ENCODE assay signal across 29 cellular contexts in the genomic region with DNA sequence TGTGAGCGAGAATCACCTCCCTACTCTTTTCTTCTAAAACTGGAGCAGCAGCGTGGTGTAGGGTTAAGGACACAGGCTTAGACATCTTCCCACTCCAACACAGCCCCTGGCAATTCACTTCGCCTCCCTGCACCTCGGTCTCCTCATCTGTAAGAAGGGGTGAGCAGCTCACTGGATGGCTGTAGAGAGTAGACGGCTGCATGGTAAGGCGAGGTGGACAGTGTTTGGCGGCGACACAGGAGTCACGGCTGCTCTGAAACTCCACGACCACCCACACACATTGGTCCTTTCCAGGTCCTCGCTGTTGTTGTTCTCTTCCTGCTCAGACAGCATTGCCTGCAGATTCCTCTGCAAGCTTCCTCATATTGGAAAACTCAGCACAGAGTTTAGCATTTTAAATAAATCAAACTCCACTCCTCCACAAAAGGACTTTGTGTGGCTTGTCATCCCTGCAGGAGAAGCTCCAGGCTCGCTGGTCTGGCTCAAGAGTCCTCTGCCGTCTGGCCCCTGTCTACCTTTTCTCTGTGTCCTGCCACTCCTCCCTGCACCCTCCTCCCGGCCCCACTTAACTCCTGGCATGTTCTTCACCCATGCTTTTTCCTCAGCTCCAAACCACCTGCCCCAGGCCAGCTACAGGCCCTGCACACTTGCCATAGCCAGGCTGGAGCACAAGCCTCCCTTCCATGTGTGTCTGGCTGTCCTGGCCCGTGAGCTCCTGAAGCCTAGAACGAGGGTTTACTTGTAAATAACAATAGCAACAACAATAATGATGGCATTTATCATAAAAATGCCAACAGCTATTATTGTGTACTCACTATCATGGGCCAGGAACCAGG. TPM values are rescaled to one million over a fixed set of nuclear protein-coding genes. Genes with fewer than 3 reads are reported as not detected.
"Had no signal": no experiment of that assay in that cellular context is flagged by ENCODE, and none has a peak within 500 bp of the region (broad histone marks: within the 10 kb centered on the region; RNA-seq: fewer than 3 reads in every experiment).

No MANE protein-coding gene starts in this region.

- H3K4me1 Mint-ChIP-seq: immature natural killer cell; memory B cell; mesothelial cell of epicardium; naive B cell; stimulated activated effector memory CD8-positive, alpha-beta T cell treated with anti-CD3 and anti-CD28 coated beads, Interleukin-12 subunit alpha, Interleukin-12 subunit beta, amount 100 ng/mL, for 72 hours had no signal

- ATAC-seq: foreskin keratinocyte; gastroesophageal sphincter; left lobe of liver; mucosa of descending colon; natural killer cell treated with Interleukin-12 subunit alpha and Interleukin-12 subunit beta and Interleukin-15 and Interleukin-18, amount 100 ng/mL, for 72 hours; psoas muscle; right cardiac atrium had no signal

- H3K27ac Mint-ChIP-seq: memory B cell; mesothelial cell of epicardium; naive B cell; natural killer cell treated with Interleukin-12 subunit alpha and Interleukin-12 subunit beta and Interleukin-15 and Interleukin-18, amount 100 ng/mL, for 72 hours; neural progenitor cell; stimulated activated effector memory CD8-positive, alpha-beta T cell treated with anti-CD3 and anti-CD28 coated beads, Interleukin-12 subunit alpha, Interleukin-12 subunit beta, amount 100 ng/mL, for 72 hours had no signal

- H3K27ac ChIP-seq: dorsolateral prefrontal cortex, esophagus muscularis mucosa, foreskin keratinocyte, gastroesophageal sphincter, neural progenitor cell, psoas muscle, sigmoid colon, stomach, thyroid gland, vagina had no signal

- H3K4me3 Mint-ChIP-seq: immature natural killer cell; memory B cell; mesothelial cell of epicardium; naive B cell; natural killer cell treated with Interleukin-12 subunit alpha and Interleukin-12 subunit beta and Interleukin-15 and Interleukin-18, amount 100 ng/mL, for 72 hours; neural progenitor cell; stimulated activated effector memory CD8-positive, alpha-beta T cell treated with anti-CD3 and anti-CD28 coated beads, Interleukin-12 subunit alpha, Interleukin-12 subunit beta, amount 100 ng/mL, for 72 hours had no signal

- H3K36me3 Mint-ChIP-seq: immature natural killer cell; memory B cell; mesothelial cell of epicardium; naive B cell; natural killer cell treated with Interleukin-12 subunit alpha and Interleukin-12 subunit beta and Interleukin-15 and Interleukin-18, amount 100 ng/mL, for 72 hours; neural progenitor cell; stimulated activated effector memory CD8-positive, alpha-beta T cell treated with anti-CD3 and anti-CD28 coated beads, Interleukin-12 subunit alpha, Interleukin-12 subunit beta, amount 100 ng/mL, for 72 hours had no signal

- DNase-seq: cortex of kidney; dorsolateral prefrontal cortex; effector CD4-positive, alpha-beta T cell; foreskin keratinocyte; hypothalamus; immature natural killer cell; mucosa of descending colon; naive B cell; nucleus accumbens; psoas muscle; right cardiac atrium; sigmoid colon; stimulated activated CD4-positive, alpha-beta T cell treated with anti-CD3 and anti-CD28 coated beads, Interleukin-2, amount 100 ng/mL, for 24 hours; stimulated activated CD4-positive, alpha-beta T cell treated with anti-CD3 and anti-CD28 coated beads, Interleukin-4, amount 100 ng/mL, for 24 hours; stimulated activated naive CD4-positive, alpha-beta T cell treated with Interleukin-2 at 50 U/mL for 16 hours; stomach; thyroid gland; trophoblast cell had no signal

- H3K9me3 Mint-ChIP-seq: immature natural killer cell; memory B cell; mesothelial cell of epicardium; natural killer cell treated with Interleukin-12 subunit alpha and Interleukin-12 subunit beta and Interleukin-15 and Interleukin-18, amount 100 ng/mL, for 72 hours; neural progenitor cell; stimulated activated effector memory CD8-positive, alpha-beta T cell treated with anti-CD3 and anti-CD28 coated beads, Interleukin-12 subunit alpha, Interleukin-12 subunit beta, amount 100 ng/mL, for 72 hours had no signal

- H3K4me3 ChIP-seq: dorsolateral prefrontal cortex, esophagus muscularis mucosa, gastroesophageal sphincter, lung, mucosa of descending colon, neural progenitor cell, psoas muscle, sigmoid colon, stomach, thyroid gland, vagina had no signal

RNA-seq across cellular contexts. Expression of a gene that starts 41.3 kb away (rescaled TPM):
- total RNA-seq: foreskin keratinocyte; natural killer cell treated with Interleukin-12 subunit alpha and Interleukin-12 subunit beta and Interleukin-15 and Interleukin-18, amount 100 ng/mL, for 72 hours; subcutaneous adipose tissue had no signal
